24 cellular contexts compared by ENCODE assay signal in genomic region chr5:125342938-125343401, GRCh38.
DNase-seq lines count a peak whose midpoint lies in the region; ATAC-seq and TF ChIP-seq lines count a peak whose summit lies in the region.
"Had no signal": no experiment of that assay in that cellular context is flagged by ENCODE, and none has a peak within 500 bp of the region (broad histone marks: within the 10 kb centered on the region; RNA-seq: fewer than 3 reads in every experiment).

No MANE protein-coding gene starts in this region.

- no peaks in the 10 kb centered on the region for H3K27me3 Mint-ChIP-seq in activated CD4-positive, alpha-beta memory T cell treated with anti-CD3 and anti-CD28 coated beads, Interleukin-2, amount 10 ng/mL, durations not matched to agents 7 days and 5 days
- H3K27me3 Mint-ChIP-seq: activated naive CD8-positive, alpha-beta T cell treated with anti-CD3 and anti-CD28 coated beads, Interleukin-2, amount 10 ng/mL, durations not matched to agents 7 days and 5 days; CD4-positive, alpha-beta T cell; stimulated activated naive B cell treated with anti-CD40 and anti-IgM and Interleukin-4, amounts not matched to agents 10 μg/mL and 1 μg/mL and 100 μg/mL, for 72 hours had no signal

- H3K4me1 ChIP-seq in Panc1 (ENCODE audit: control insufficient read depth, insufficient read depth, low read length) = no peaks in the 10 kb centered on the region
- H3K4me1 ChIP-seq: suprapubic skin, uterus had no signal

- H3K4me1 Mint-ChIP-seq in activated CD4-positive, alpha-beta memory T cell treated with anti-CD3 and anti-CD28 coated beads, Interleukin-2, amount 10 ng/mL, durations not matched to agents 7 days and 5 days = no peaks in the 10 kb centered on the region
- H3K4me1 Mint-ChIP-seq: activated naive CD8-positive, alpha-beta T cell treated with anti-CD3 and anti-CD28 coated beads, Interleukin-2, amount 10 ng/mL, durations not matched to agents 7 days and 5 days; endodermal cell had no signal

- in situ Hi-C loops in Panc1 (cut with HindIII; ENCODE audit: low pct_unique_long_range_greater_than_20kb, low sequenced_read_pairs) = no loop called here

- TF ChIP-seq CTCF in Panc1 (IDR thresholded peaks at IDR 0.05) = no peak
- no peak for TF ChIP-seq CTCF in fibroblast of mammary gland (conservative IDR thresholded peaks at IDR 0.05; ENCODE audit: control insufficient read depth, insufficient read depth, low read depth, low read length)
- TF ChIP-seq CTCF in retinal pigment epithelial cell (conservative IDR thresholded peaks at IDR 0.05; ENCODE audit: low read depth, low read length) = no peak

- BruUV-seq in Panc1 (replicated peaks; lab: Mats Ljungman, UMichigan) = no TSS peak

- POLR2A ChIA-PET in Panc1 (lab: Charles Lee) = no interaction called here
- POLR2A ChIA-PET in activated CD4-positive, alpha-beta memory T cell treated with anti-CD3 and anti-CD28 coated beads, Interleukin-2, amount 10 ng/mL, durations not matched to agents 7 days and 5 days (lab: Charles Lee) = no interaction called here

- DNase-seq in AG20443 (ENCODE audit: low spot score) (peak; percentile 12), Panc1 (ENCODE audit: low read depth, low spot score) (no peak), fibroblast of mammary gland (ENCODE audit: low read depth) (peak; percentile 24), retinal pigment epithelial cell (ENCODE audit: low read depth) (peak; percentile 30), Kasumi-1 (lab: John Stamatoyannopoulos, UW) (no peak)
- DNase-seq in activated CD4-positive, alpha-beta memory T cell treated with anti-CD3 and anti-CD28 coated beads, Interleukin-2, amount 10 ng/mL, durations not matched to agents 7 days and 5 days = no peak
- DNase-seq in stimulated activated CD4-positive, alpha-beta T cell treated with anti-CD3 and anti-CD28 coated beads, Interleukin-12 subunit alpha, Interleukin-12 subunit beta, amount 100 ng/mL, for 4 hours = no peak
- DNase-seq: activated CD4-positive, alpha-beta T cell treated with anti-CD3 and anti-CD28 coated beads, Interleukin-2, amount 50 U/mL, for 48 hours; activated CD4-positive, CD25-positive, alpha-beta regulatory T cell; activated effector memory CD4-positive, alpha-beta T cell treated with Interleukin-2 at 50 U/mL for 16 hours; activated naive CD8-positive, alpha-beta T cell treated with anti-CD3 and anti-CD28 coated beads, Interleukin-2, amount 10 ng/mL, durations not matched to agents 7 days and 5 days; CD4-positive, alpha-beta T cell; endodermal cell; esophagus squamous epithelium; glutamatergic neuron; naive B cell; NCI-H1436; NCI-H446 treated with DMSO at 0.1 percent for 48 hours; stimulated activated CD4-positive, alpha-beta T cell treated with anti-CD3 and anti-CD28 coated beads, Interleukin-2, amount 100 ng/mL, for 48 hours; stimulated activated naive B cell treated with anti-CD40 and anti-IgM and Interleukin-4, amounts not matched to agents 10 μg/mL and 1 μg/mL and 100 μg/mL, for 72 hours; uterus had no signal

- intact Hi-C loops in Panc1 (cut with micrococcal nuclease; ENCODE audit: unreplicated experiment) = no loop called here

- H3K27ac ChIP-seq in Panc1 (ENCODE audit: low read length) = peak overlapping the region; percentile 58; the same call in 1 of the 2 replicates
- H3K27ac ChIP-seq: esophagus squamous epithelium, suprapubic skin, uterus had no signal

- no peaks in the 10 kb centered on the region for H3K27me3 ChIP-seq in Panc1 (ENCODE audit: control insufficient read depth, insufficient read depth, low read length)
- H3K27me3 ChIP-seq: esophagus squamous epithelium, suprapubic skin, uterus had no signal

- no peak for ATAC-seq in Panc1
- no peak for ATAC-seq in GM21717 (IDR thresholded peaks at IDR 0.05; ENCODE audit: unreplicated experiment)
- ATAC-seq: K562; stimulated activated naive B cell treated with anti-CD40 and anti-IgM and Interleukin-4, amounts not matched to agents 10 μg/mL and 1 μg/mL and 100 μg/mL, for 72 hours had no signal

- no peak overlapping the region for H3K4me3 Mint-ChIP-seq in activated CD4-positive, alpha-beta memory T cell treated with anti-CD3 and anti-CD28 coated beads, Interleukin-2, amount 10 ng/mL, durations not matched to agents 7 days and 5 days
- H3K4me3 Mint-ChIP-seq: activated naive CD8-positive, alpha-beta T cell treated with anti-CD3 and anti-CD28 coated beads, Interleukin-2, amount 10 ng/mL, durations not matched to agents 7 days and 5 days; CD4-positive, alpha-beta T cell; endodermal cell; naive B cell; stimulated activated naive B cell treated with anti-CD40 and anti-IgM and Interleukin-4, amounts not matched to agents 10 μg/mL and 1 μg/mL and 100 μg/mL, for 72 hours had no signal

- no peaks in the 10 kb centered on the region for H3K36me3 ChIP-seq in Panc1 (ENCODE audit: control insufficient read depth, insufficient read depth, low read length)
- H3K36me3 ChIP-seq: esophagus squamous epithelium, suprapubic skin, uterus had no signal

- no peak overlapping the region for H3K27ac Mint-ChIP-seq in activated CD4-positive, alpha-beta memory T cell treated with anti-CD3 and anti-CD28 coated beads, Interleukin-2, amount 10 ng/mL, durations not matched to agents 7 days and 5 days
- H3K27ac Mint-ChIP-seq: activated naive CD8-positive, alpha-beta T cell treated with anti-CD3 and anti-CD28 coated beads, Interleukin-2, amount 10 ng/mL, durations not matched to agents 7 days and 5 days; CD4-positive, alpha-beta T cell; endodermal cell; naive B cell; stimulated activated naive B cell treated with anti-CD40 and anti-IgM and Interleukin-4, amounts not matched to agents 10 μg/mL and 1 μg/mL and 100 μg/mL, for 72 hours had no signal

- peaks cover 23% of the 10 kb centered on the region for H3K9me3 Mint-ChIP-seq in activated CD4-positive, alpha-beta memory T cell treated with anti-CD3 and anti-CD28 coated beads, Interleukin-2, amount 10 ng/mL, durations not matched to agents 7 days and 5 days
- H3K9me3 Mint-ChIP-seq: endodermal cell had no signal

- no peak overlapping the region for H3K4me3 ChIP-seq in Panc1 (ENCODE audit: low read depth in 2 of 2, low read length in 2 of 2)
- H3K4me3 ChIP-seq in fibroblast of mammary gland (ENCODE audit: control insufficient read depth, low read depth, low read length) = no peak overlapping the region
- H3K4me3 ChIP-seq in retinal pigment epithelial cell (ENCODE audit: low read length) = no peak overlapping the region
- H3K4me3 ChIP-seq: esophagus squamous epithelium, K562, suprapubic skin, uterus had no signal

- CTCF ChIA-PET in Panc1 (lab: Charles Lee) = no interaction called here
- CTCF ChIA-PET in activated CD4-positive, alpha-beta memory T cell treated with anti-CD3 and anti-CD28 coated beads, Interleukin-2, amount 10 ng/mL, durations not matched to agents 7 days and 5 days (lab: Charles Lee) = no interaction called here

- H3K9me3 ChIP-seq in Panc1 (ENCODE audit: control insufficient read depth, insufficient read depth, low read depth, low read length) = no peaks in the 10 kb centered on the region
- H3K9me3 ChIP-seq: suprapubic skin, uterus had no signal

- no peaks in the 10 kb centered on the region for H3K36me3 Mint-ChIP-seq in activated CD4-positive, alpha-beta memory T cell treated with anti-CD3 and anti-CD28 coated beads, Interleukin-2, amount 10 ng/mL, durations not matched to agents 7 days and 5 days (ENCODE audit: low read depth)
- H3K36me3 Mint-ChIP-seq: activated naive CD8-positive, alpha-beta T cell treated with anti-CD3 and anti-CD28 coated beads, Interleukin-2, amount 10 ng/mL, durations not matched to agents 7 days and 5 days; naive B cell had no signal

Comparison
In these comparisons a context has a peak if more than half of its experiments do, and no peak if none do; other contexts are left out.
1. DNase-seq: peak in AG20443 (single experiment), fibroblast of mammary gland (single experiment) and retinal pigment epithelial cell (single experiment); none in Panc1 (single experiment), Kasumi-1 (0 of 2), activated CD4-positive, alpha-beta memory T cell treated with anti-CD3 and anti-CD28 coated beads, Interleukin-2, amount 10 ng/mL, durations not matched to agents 7 days and 5 days (single experiment) and stimulated activated CD4-positive, alpha-beta T cell treated with anti-CD3 and anti-CD28 coated beads, Interleukin-12 subunit alpha, Interleukin-12 subunit beta, amount 100 ng/mL, for 4 hours (single experiment).